In the genomic region with DNA sequence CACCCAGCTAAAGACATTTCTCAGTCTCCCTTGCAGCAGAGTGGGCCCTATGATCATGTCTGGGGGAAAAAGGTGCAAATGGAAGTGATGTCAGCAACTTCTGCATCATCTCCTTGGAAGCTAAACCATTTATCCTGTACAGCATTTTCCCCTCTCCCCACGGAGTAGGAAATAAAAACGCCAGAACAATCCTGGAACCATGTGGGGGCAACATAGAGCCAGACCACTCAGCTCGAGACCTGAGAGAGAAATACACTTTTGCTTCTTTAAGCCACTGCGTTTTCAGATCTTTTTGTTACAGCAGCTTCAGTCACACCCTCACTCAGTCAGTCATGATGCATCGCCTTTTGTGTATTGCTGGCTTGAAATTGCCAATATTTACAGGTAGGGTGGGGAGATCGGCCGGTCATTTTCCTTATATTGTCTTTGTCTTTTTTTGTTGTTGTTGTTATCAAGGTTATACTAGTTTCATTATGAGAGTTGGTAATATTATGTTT, we compare ENCODE assay signal across 21 cellular contexts. TPM values are rescaled to one million over a fixed set of nuclear protein-coding genes. Genes with fewer than 3 reads are reported as not detected.
DNase-seq lines count a peak whose midpoint lies in the region; ATAC-seq and TF ChIP-seq lines count a peak whose summit lies in the region.
"Had no signal": no experiment of that assay in that cellular context is flagged by ENCODE, and none has a peak within 500 bp of the region (broad histone marks: within the 10 kb centered on the region; RNA-seq: fewer than 3 reads in every experiment).

No MANE protein-coding gene starts in this region.

- H2BK15ac ChIP-seq in IMR-90 (ENCODE audit: low read depth, low read length): no peak overlapping the region

- TF ChIP-seq CTCF in IMR-90 (conservative IDR thresholded peaks at IDR 0.05; ENCODE audit: low read depth, low read length) (peak; percentile 10; the same call in 1 of the 2 replicates), brain microvascular endothelial cell (IDR thresholded peaks at IDR 0.05; ENCODE audit: low read depth, low read length, missing control alignments) (peak; percentile 59), progenitor cell of endocrine pancreas (IDR thresholded peaks at IDR 0.05; ENCODE audit: unreplicated experiment) (peak; percentile 10), esophagus muscularis mucosa (IDR thresholded peaks at IDR 0.05) (no peak)

- no peak overlapping the region for H4K8ac ChIP-seq in IMR-90 (ENCODE audit: low read depth in 2 of 2, low read length in 2 of 2)

- intact Hi-C loops in activated CD4-positive, alpha-beta memory T cell treated with anti-CD3 and anti-CD28 coated beads for 36 hours (cut with micrococcal nuclease): no loop called here
- intact Hi-C loops in IMR-90 (cut with micrococcal nuclease): no loop called here
- intact Hi-C loops in esophagus muscularis mucosa (cut with DNase I): no loop called here

- H3K79me1 ChIP-seq in IMR-90 (ENCODE audit: low read depth in 1 of 2, low read length in 2 of 2): no peaks in the 10 kb centered on the region

- H3K9ac ChIP-seq in IMR-90 (ENCODE audit: low read depth, low read length): no peak overlapping the region
- H3K9ac ChIP-seq: parathyroid adenoma had no signal

- TF ChIP-seq EP300 in esophagus muscularis mucosa (IDR thresholded peaks at IDR 0.05): no peak

- no peaks in the 10 kb centered on the region for H3K36me3 Mint-ChIP-seq in activated CD4-positive, alpha-beta memory T cell treated with anti-CD3 and anti-CD28 coated beads for 36 hours
- H3K36me3 Mint-ChIP-seq in activated CD4-positive, alpha-beta memory T cell treated with anti-CD3 and anti-CD28 coated beads, Interleukin-2, amount 10 ng/mL, durations not matched to agents 7 days and 5 days (ENCODE audit: low read depth): no peaks in the 10 kb centered on the region
- H3K36me3 Mint-ChIP-seq in progenitor cell of endocrine pancreas (ENCODE audit: insufficient read depth): no peaks in the 10 kb centered on the region
- H3K36me3 Mint-ChIP-seq: CD8-positive, alpha-beta T cell had no signal

- H3K27me3 Mint-ChIP-seq in activated CD4-positive, alpha-beta memory T cell treated with anti-CD3 and anti-CD28 coated beads for 36 hours: no peaks in the 10 kb centered on the region
- H3K27me3 Mint-ChIP-seq in activated CD4-positive, alpha-beta memory T cell treated with anti-CD3 and anti-CD28 coated beads, Interleukin-2, amount 10 ng/mL, durations not matched to agents 7 days and 5 days: peaks cover 6% of the 10 kb centered on the region
- peaks cover 11% of the 10 kb centered on the region for H3K27me3 Mint-ChIP-seq in progenitor cell of endocrine pancreas

- no peak overlapping the region for H2AK9ac ChIP-seq in IMR-90 (replicated peaks; ENCODE audit: low read depth, low read length, poor library complexity)

- H2BK20ac ChIP-seq in IMR-90 (ENCODE audit: low read depth, low read length): no peak overlapping the region

- no peak overlapping the region for H2AK5ac ChIP-seq in IMR-90 (ENCODE audit: low read depth, low read length)

- CTCF ChIA-PET in activated CD4-positive, alpha-beta memory T cell treated with anti-CD3 and anti-CD28 coated beads for 36 hours (lab: Charles Lee): interaction anchor here (0.8 to 4.0 kb wide), 2 partner anchors 7 to 14 kb away, joined by 7 to 21 read pairs; no protein-coding TSS in a partner anchor
- CTCF ChIA-PET in activated CD4-positive, alpha-beta memory T cell treated with anti-CD3 and anti-CD28 coated beads, Interleukin-2, amount 10 ng/mL, durations not matched to agents 7 days and 5 days (lab: Charles Lee): interaction anchor here (0.8 to 3.1 kb wide), 2 partner anchors 8 to 53 kb away, joined by 4 to 19 read pairs; no protein-coding TSS in a partner anchor
- CTCF ChIA-PET in IMR-90 (lab: Yijun Ruan, JAX): no interaction called here

- no peaks in the 10 kb centered on the region for H3K9me3 Mint-ChIP-seq in activated CD4-positive, alpha-beta memory T cell treated with anti-CD3 and anti-CD28 coated beads for 36 hours
- H3K9me3 Mint-ChIP-seq in activated CD4-positive, alpha-beta memory T cell treated with anti-CD3 and anti-CD28 coated beads, Interleukin-2, amount 10 ng/mL, durations not matched to agents 7 days and 5 days: no peaks in the 10 kb centered on the region
- H3K9me3 Mint-ChIP-seq in progenitor cell of endocrine pancreas (ENCODE audit: low read depth): no peaks in the 10 kb centered on the region
- H3K9me3 Mint-ChIP-seq: activated T-helper 1 cell treated with anti-CD3 and anti-CD28 coated beads, Interleukin-12 subunit alpha, Interleukin-12 subunit beta, Interleukin-2, Interleukin-4 antibody, amounts not matched to agents 30 ng/mL and 10 ng/mL and 1 ng/mL, durations not matched to agents 14 hours and 24 hours and 36 hours; CD8-positive, alpha-beta T cell had no signal

- no CpG with 5 or more reads among the region's 7 CpGs for WGBS in IMR-90 (ENCODE audit: extremely low coverage in 2 of 2, insufficient read length in 1 of 2), 2 experiments
- WGBS in esophagus muscularis mucosa: 57% methylated on average over 7 of the region's 7 CpGs

- no peak overlapping the region for H3K23ac ChIP-seq in IMR-90 (ENCODE audit: low read depth, low read length)

- peak overlapping the region; percentile 0 for H2AFZ ChIP-seq in IMR-90 (replicated peaks; ENCODE audit: low read length, poor library complexity)
- H2AFZ ChIP-seq: parathyroid adenoma had no signal

- H4K20me1 ChIP-seq in IMR-90 (ENCODE audit: insufficient read depth, low read length): no peaks in the 10 kb centered on the region

- H3K36me3 ChIP-seq in IMR-90 (ENCODE audit: control insufficient read depth, insufficient read depth, low read length) (no peaks in the 10 kb centered on the region), brain microvascular endothelial cell (replicated peaks) (no peaks in the 10 kb centered on the region), esophagus muscularis mucosa (no peaks in the 10 kb centered on the region)
- H3K36me3 ChIP-seq: left lung had no signal

- TF ChIP-seq POLR2A in IMR-90 (IDR thresholded peaks at IDR 0.05; ENCODE audit: low read depth, low read length) (no peak), esophagus muscularis mucosa (IDR thresholded peaks at IDR 0.05; ENCODE audit: low read depth) (no peak)

- no TSS peak for BruUV-seq in IMR-90 (replicated peaks; lab: Mats Ljungman, UMichigan)

- no peak overlapping the region for H4K91ac ChIP-seq in IMR-90 (ENCODE audit: insufficient read depth, low read depth, low read length)

- no peak overlapping the region for H3K4me3 ChIP-seq in IMR-90 (ENCODE audit: insufficient read depth, low read depth, low read length)
- no peak overlapping the region for H3K4me3 ChIP-seq in brain microvascular endothelial cell (ENCODE audit: low read depth, low read length)
- H3K4me3 ChIP-seq in esophagus muscularis mucosa: no peak overlapping the region
- H3K4me3 ChIP-seq: coronary artery, left lung had no signal

- H3K4me1 ChIP-seq in IMR-90 (ENCODE audit: control insufficient read depth, insufficient read depth, low read length) (peaks cover 7% of the 10 kb centered on the region; the same call in 1 of the 2 replicates), esophagus muscularis mucosa (no peaks in the 10 kb centered on the region)
- H3K4me1 ChIP-seq: left lung, parathyroid adenoma had no signal

- H3K9me1 ChIP-seq in IMR-90 (ENCODE audit: insufficient read depth, low read length): no peaks in the 10 kb centered on the region

- no peak overlapping the region for H3K4me2 ChIP-seq in IMR-90 (ENCODE audit: low read depth, low read length)

- no peak overlapping the region for H2BK5ac ChIP-seq in IMR-90 (ENCODE audit: low read depth, low read length, poor library complexity, severe bottlenecking)

- dilution Hi-C loops in IMR-90 (cut with HindIII; ENCODE audit: low sequenced_read_pairs, unreplicated experiment): no loop called here

- no peak overlapping the region for H3K27ac ChIP-seq in IMR-90 (ENCODE audit: insufficient read depth, low read length)
- no peak overlapping the region for H3K27ac ChIP-seq in brain microvascular endothelial cell
- no peak overlapping the region for H3K27ac ChIP-seq in esophagus muscularis mucosa (replicated peaks in 1 of 4)
- H3K27ac ChIP-seq: coronary artery, left lung, parathyroid adenoma had no signal

- no peak for ATAC-seq in IMR-90 (ENCODE audit: low read depth)
- ATAC-seq: CD8-positive, alpha-beta T cell; left lung had no signal

- no peaks in the 10 kb centered on the region for H3K9me3 ChIP-seq in IMR-90 (ENCODE audit: control insufficient read depth, insufficient read depth, low read length)
- no peaks in the 10 kb centered on the region for H3K9me3 ChIP-seq in esophagus muscularis mucosa
- H3K9me3 ChIP-seq: left lung had no signal

- no peak for DNase-seq in activated CD4-positive, alpha-beta memory T cell treated with anti-CD3 and anti-CD28 coated beads for 36 hours
- DNase-seq in activated CD4-positive, alpha-beta memory T cell treated with anti-CD3 and anti-CD28 coated beads, Interleukin-2, amount 10 ng/mL, durations not matched to agents 7 days and 5 days: no peak
- no peak for DNase-seq in IMR-90
- no peak for DNase-seq in brain microvascular endothelial cell
- no peak for DNase-seq in progenitor cell of endocrine pancreas (ENCODE audit: low spot score, unreplicated experiment)
- no peak for DNase-seq in esophagus muscularis mucosa (ENCODE audit: extremely low spot score)
- no peak for DNase-seq in hepatic stellate cell (ENCODE audit: low spot score)
- no peak for DNase-seq in NCI-H2081 (lab: John Stamatoyannopoulos, UW)
- DNase-seq: ACHN; CD8-positive, alpha-beta T cell; left lung; NCI-H1105; NCI-H345; small intestine; stimulated activated naive CD4-positive, alpha-beta T cell treated with Interleukin-2 at 50 U/mL for 16 hours had no signal

- peak overlapping the region; percentile 30 for H3K27ac Mint-ChIP-seq in activated CD4-positive, alpha-beta memory T cell treated with anti-CD3 and anti-CD28 coated beads for 36 hours
- H3K27ac Mint-ChIP-seq in activated CD4-positive, alpha-beta memory T cell treated with anti-CD3 and anti-CD28 coated beads, Interleukin-2, amount 10 ng/mL, durations not matched to agents 7 days and 5 days: no peak overlapping the region
- no peak overlapping the region for H3K27ac Mint-ChIP-seq in progenitor cell of endocrine pancreas
- H3K27ac Mint-ChIP-seq: activated T-helper 1 cell treated with anti-CD3 and anti-CD28 coated beads, Interleukin-12 subunit alpha, Interleukin-12 subunit beta, Interleukin-2, Interleukin-4 antibody, amounts not matched to agents 30 ng/mL and 10 ng/mL and 1 ng/mL, durations not matched to agents 14 hours and 24 hours and 36 hours; CD8-positive, alpha-beta T cell had no signal

- H3K4me1 Mint-ChIP-seq in activated CD4-positive, alpha-beta memory T cell treated with anti-CD3 and anti-CD28 coated beads for 36 hours (ENCODE audit: low read depth): peaks cover 24% of the 10 kb centered on the region
- H3K4me1 Mint-ChIP-seq in activated CD4-positive, alpha-beta memory T cell treated with anti-CD3 and anti-CD28 coated beads, Interleukin-2, amount 10 ng/mL, durations not matched to agents 7 days and 5 days: peaks cover 19% of the 10 kb centered on the region
- peaks cover 5% of the 10 kb centered on the region for H3K4me1 Mint-ChIP-seq in progenitor cell of endocrine pancreas (ENCODE audit: low read depth)

- H3K4me3 Mint-ChIP-seq in activated CD4-positive, alpha-beta memory T cell treated with anti-CD3 and anti-CD28 coated beads for 36 hours: no peak overlapping the region
- H3K4me3 Mint-ChIP-seq in activated CD4-positive, alpha-beta memory T cell treated with anti-CD3 and anti-CD28 coated beads, Interleukin-2, amount 10 ng/mL, durations not matched to agents 7 days and 5 days: no peak overlapping the region
- H3K4me3 Mint-ChIP-seq in progenitor cell of endocrine pancreas (ENCODE audit: low read depth): no peak overlapping the region
- H3K4me3 Mint-ChIP-seq: activated T-helper 1 cell treated with anti-CD3 and anti-CD28 coated beads, Interleukin-12 subunit alpha, Interleukin-12 subunit beta, Interleukin-2, Interleukin-4 antibody, amounts not matched to agents 30 ng/mL and 10 ng/mL and 1 ng/mL, durations not matched to agents 14 hours and 24 hours and 36 hours; CD8-positive, alpha-beta T cell had no signal

- in situ Hi-C loops in IMR-90 (cut with MboI; ENCODE audit: low sequenced_read_pairs): no loop called here
- in situ Hi-C loops in brain microvascular endothelial cell (cut with HindIII; ENCODE audit: low pct_ligation_motif_present, low sequenced_read_pairs): no loop called here

- no peak overlapping the region for H4K5ac ChIP-seq in IMR-90 (ENCODE audit: low read depth, low read length)

- POLR2A ChIA-PET in activated CD4-positive, alpha-beta memory T cell treated with anti-CD3 and anti-CD28 coated beads for 36 hours (lab: Charles Lee): no interaction called here
- POLR2A ChIA-PET in activated CD4-positive, alpha-beta memory T cell treated with anti-CD3 and anti-CD28 coated beads, Interleukin-2, amount 10 ng/mL, durations not matched to agents 7 days and 5 days (lab: Charles Lee): interaction anchor here (0.9 kb wide), 1 partner anchor 8 kb away, joined by 3 read pairs; no protein-coding TSS in a partner anchor
- POLR2A ChIA-PET in IMR-90 (lab: Charles Lee; ENCODE audit: unreplicated experiment): no interaction called here

- H3K18ac ChIP-seq in IMR-90 (ENCODE audit: low read depth, low read length): no peak overlapping the region

- H3K56ac ChIP-seq in IMR-90 (ENCODE audit: extremely low read depth, insufficient read depth, low read length): no peak overlapping the region

- H3K14ac ChIP-seq in IMR-90 (replicated peaks; ENCODE audit: low read depth, low read length): no peak overlapping the region

- no peak overlapping the region for H2BK120ac ChIP-seq in IMR-90 (ENCODE audit: low read depth, low read length)

- H3K27me3 ChIP-seq in IMR-90 (ENCODE audit: control insufficient read depth, insufficient read depth, low read length) (peaks cover 6% of the 10 kb centered on the region; the same call in 1 of the 2 replicates), brain microvascular endothelial cell (replicated peaks) (no peaks in the 10 kb centered on the region), esophagus muscularis mucosa (peaks cover 0 to 90% (median 2%) of the 10 kb centered on the region in 4 donors)

- no peak for TF ChIP-seq RAD21 in IMR-90 (IDR thresholded peaks at IDR 0.05; ENCODE audit: low read length)

- no peak overlapping the region for H3K4ac ChIP-seq in IMR-90 (ENCODE audit: low read depth, low read length)

RNA-seq across cellular contexts. Expression of gene RAC2, which starts 9.1 kb away (rescaled TPM):
- 100 to 1,000 TPM; 714 to 727 TPM for total RNA-seq in activated CD4-positive, alpha-beta memory T cell treated with anti-CD3 and anti-CD28 coated beads for 36 hours
- 1,000 to 10,000 TPM in 1 of 2 experiments, 100 to 1,000 TPM in 1; 984 to 1,005 TPM for total RNA-seq in activated CD4-positive, alpha-beta memory T cell treated with anti-CD3 and anti-CD28 coated beads, Interleukin-2, amount 10 ng/mL, durations not matched to agents 7 days and 5 days
- total RNA-seq in IMR-90 (2012; rRNA removed) (10.0 and 11.1 TPM in 2 replicates), progenitor cell of endocrine pancreas (1.7 and 1.9 TPM in 2 replicates), esophagus muscularis mucosa (10 to 100 TPM in 1 of 4 donors, 1 to 10 TPM in 3; 4.1 to 21.9 (median 7.2) TPM)
- polyA plus RNA-seq in IMR-90 (2012; rRNA removed): 72.3 and 77.1 TPM in 2 replicates
- 56.9 and 106 TPM in 2 replicates for polyA plus RNA-seq in IMR-90 (2012; cell fraction: cytosol; rRNA removed)
- 33.8 and 79.6 TPM in 2 replicates for polyA plus RNA-seq in IMR-90 (2012; cell fraction: nucleus; rRNA removed; ENCODE audit: low replicate concordance)
- total RNA-seq: G401, SK-MEL-5 had no signal

RNA-seq across cellular contexts. Expression of gene CYTH4, which starts 29.1 kb away (rescaled TPM):
- 10 to 100 TPM; 58.7 to 60.5 TPM for total RNA-seq in activated CD4-positive, alpha-beta memory T cell treated with anti-CD3 and anti-CD28 coated beads for 36 hours
- 100 to 1,000 TPM; 114 to 126 TPM for total RNA-seq in activated CD4-positive, alpha-beta memory T cell treated with anti-CD3 and anti-CD28 coated beads, Interleukin-2, amount 10 ng/mL, durations not matched to agents 7 days and 5 days
- total RNA-seq in IMR-90 (2012; rRNA removed) (0.28 and 0.36 TPM in 2 replicates), progenitor cell of endocrine pancreas (not detected in 2 replicates), esophagus muscularis mucosa (10 to 100 TPM in 2 of 4 donors, 1 to 10 TPM in 2; 5.1 to 27.3 (median 9.4) TPM)
- 0.55 and 0.85 TPM in 2 replicates for polyA plus RNA-seq in IMR-90 (2012; rRNA removed)
- polyA plus RNA-seq in IMR-90 (2012; cell fraction: cytosol; rRNA removed): 0.38 TPM in 2 replicates
- polyA plus RNA-seq in IMR-90 (2012; cell fraction: nucleus; rRNA removed; ENCODE audit: low replicate concordance): 0.68 and 0.84 TPM in 2 replicates
- total RNA-seq: G401 had no signal

RNA-seq across cellular contexts. Expression of gene SSTR3, which starts 40.9 kb away (rescaled TPM):
- total RNA-seq in activated CD4-positive, alpha-beta memory T cell treated with anti-CD3 and anti-CD28 coated beads for 36 hours: 1 to 10 TPM; 8.5 to 9.3 TPM
- 1 to 10 TPM; 3.4 to 3.9 TPM for total RNA-seq in activated CD4-positive, alpha-beta memory T cell treated with anti-CD3 and anti-CD28 coated beads, Interleukin-2, amount 10 ng/mL, durations not matched to agents 7 days and 5 days
- total RNA-seq in IMR-90 (2012; rRNA removed) (under 0.01 TPM in 2 replicates), progenitor cell of endocrine pancreas (1.3 and 1.9 TPM in 2 replicates), esophagus muscularis mucosa (not detected)
- 0.07 TPM in 2 replicates for polyA plus RNA-seq in IMR-90 (2012; rRNA removed)
- 0.03 and 0.04 TPM in 2 replicates for polyA plus RNA-seq in IMR-90 (2012; cell fraction: cytosol; rRNA removed)
- 0.09 and 0.16 TPM in 2 replicates for polyA plus RNA-seq in IMR-90 (2012; cell fraction: nucleus; rRNA removed; ENCODE audit: low replicate concordance)
- total RNA-seq: G401, SK-MEL-5, urinary bladder had no signal
- polyA plus RNA-seq: urinary bladder had no signal

Comparison
In these comparisons a context has a peak if more than half of its experiments do, and no peak if none do; other contexts are left out.
1. CTCF ChIP-seq: peak in IMR-90 (single experiment), brain microvascular endothelial cell (single experiment) and progenitor cell of endocrine pancreas (single experiment); none in esophagus muscularis mucosa (0 of 3).
2. RNA of gene RAC2, which starts 9.1 kb away (total RNA-seq): 984 to 1,005 TPM in activated CD4-positive, alpha-beta memory T cell treated with anti-CD3 and anti-CD28 coated beads, Interleukin-2, amount 10 ng/mL, durations not matched to agents 7 days and 5 days and 714 to 727 TPM in activated CD4-positive, alpha-beta memory T cell treated with anti-CD3 and anti-CD28 coated beads for 36 hours; 10.0 to 11.1 TPM in IMR-90, 4.1 to 21.9 TPM in esophagus muscularis mucosa and 1.7 to 1.9 TPM in progenitor cell of endocrine pancreas; every median in the first group is over 10 times any median in the second.